ENCODE assay signal across 1 cellular context in genomic region chr11:76382209-76382608, GRCh38.
A peak's percentile ranks its signal among the peaks of the same experiment; 100 is the strongest.
TF ChIP-seq lines count a peak whose summit lies in the region.

No MANE protein-coding gene starts in this region.

TF ChIP-seq in HepG2, 621 proteins besides CTCF, POLR2A, EP300 and RAD21:
- TF ChIP-seq ZNF777 (CRISPR knock-in tag; IDR thresholded peaks at IDR 0.05) (no peak), ZNF263 (CRISPR knock-in tag; IDR thresholded peaks at IDR 0.05) (peak; percentile 68), ZNF883 (CRISPR knock-in tag; IDR thresholded peaks at IDR 0.05; ENCODE audit: not compliant biosample characterization) (no peak), PRDM10 (CRISPR knock-in tag; IDR thresholded peaks at IDR 0.05; ENCODE audit: low read depth) (peak; percentile 93)
